ENCODE assay signal across 16 cellular contexts in genomic region chr9:4764033-4764432, GRCh38. TPM values are rescaled to one million over a fixed set of nuclear protein-coding genes. Genes with fewer than 3 reads are reported as not detected.
DNase-seq lines count a peak whose midpoint lies in the region; ATAC-seq, FAIRE-seq and TF ChIP-seq lines count a peak whose summit lies in the region.
"Had no signal": no experiment of that assay in that cellular context is flagged by ENCODE, and none has a peak within 500 bp of the region (broad histone marks: within the 10 kb centered on the region; RNA-seq: fewer than 3 reads in every experiment).

No MANE protein-coding gene starts in this region.

- ATAC-seq in HepG2 (no peak), right lobe of liver (no peak)

- no peak overlapping the region for H3K27ac ChIP-seq in HepG2 (ENCODE audit: extremely low read length, insufficient read depth, low read length)
- no peak overlapping the region for H3K27ac ChIP-seq in right lobe of liver
- H3K27ac ChIP-seq in spleen, result peak overlapping the region in 5 of 8 donors; percentile 80 to 94 (median 89)
- H3K27ac ChIP-seq in GM23248, result no peak overlapping the region
- H3K27ac ChIP-seq: 22Rv1, BLaER1 had no signal

- H3K4me3 Mint-ChIP-seq in dendritic cell treated with granulocyte-macrophage colony-stimulating factor and Interleukin-4, amounts not matched to agents 40 ng/mL and 50 ng/mL, for 4 days, result no peak overlapping the region
- H3K4me3 Mint-ChIP-seq: CD4-positive, alpha-beta memory T cell had no signal

- no peak overlapping the region for H3K4me3 ChIP-seq in HepG2 (replicated peaks in 1 of 3; ENCODE audit: insufficient read depth in 1 of 3, low read depth in 2 of 3, low read length in 3 of 3)
- no peak overlapping the region for H3K4me3 ChIP-seq in right lobe of liver
- H3K4me3 ChIP-seq in spleen, result no peak overlapping the region
- no peak overlapping the region for H3K4me3 ChIP-seq in GM23248
- H3K4me3 ChIP-seq: A549, BLaER1, HAP-1 had no signal

- CTCF ChIA-PET in HepG2 (lab: Yijun Ruan, JAX; ENCODE audit: low intra/inter-chr PET ratio, low total read pairs), result interaction anchor here (2.8 to 5.4 kb wide), 2 partner anchors 160 to 224 kb away, joined by 24 to 59 read pairs; no protein-coding TSS in a partner anchor

- no peak for TF ChIP-seq EP300 in HepG2 (IDR thresholded peaks at IDR 0.05; ENCODE audit: low read depth in 2 of 2, low read length in 2 of 2)
- TF ChIP-seq EP300 in HepG2 (CRISPR knock-in tag; IDR thresholded peaks at IDR 0.05; ENCODE audit: borderline replicate concordance), result no peak

- no peak overlapping the region for H3K9ac ChIP-seq in HepG2 (ENCODE audit: insufficient read depth, low read depth, low read length)
- H3K9ac ChIP-seq in GM23248, result no peak overlapping the region
- H3K9ac ChIP-seq: BLaER1 had no signal

- TF ChIP-seq CTCF in HepG2 (CRISPR knock-in tag; IDR thresholded peaks at IDR 0.05) (no peak), right lobe of liver (IDR thresholded peaks at IDR 0.05) (no peak), spleen (IDR thresholded peaks at IDR 0.05 in 8 of 11, conservative IDR thresholded peaks at IDR 0.05 in 3 of 11) (no peak)

- H3K27me3 Mint-ChIP-seq in dendritic cell treated with granulocyte-macrophage colony-stimulating factor and Interleukin-4, amounts not matched to agents 40 ng/mL and 50 ng/mL, for 4 days, result peaks cover 7% of the 10 kb centered on the region

- TF ChIP-seq RAD21 in HepG2 (CRISPR knock-in tag; IDR thresholded peaks at IDR 0.05), result no peak

- H2AFZ ChIP-seq in HepG2 (ENCODE audit: low read length) (no peak overlapping the region), GM23248 (no peak overlapping the region)

- H3K4me1 ChIP-seq in HepG2 (ENCODE audit: insufficient read depth, low read length) (peaks cover 23% of the 10 kb centered on the region), right lobe of liver (peaks cover 0 to 3% (median 0%) of the 10 kb centered on the region in 4 donors), spleen (peaks cover 7 to 50% (median 34%) of the 10 kb centered on the region in 6 donors), GM23248 (ENCODE audit: insufficient read depth) (peaks cover 3% of the 10 kb centered on the region; the same call in 1 of the 2 replicates)

- TF ChIP-seq POLR2A in HepG2 (IDR thresholded peaks at IDR 0.05; ENCODE audit: insufficient read depth in 1 of 2, low read depth in 2 of 2, low read length in 2 of 2), result no peak
- no peak for TF ChIP-seq POLR2A in right lobe of liver (IDR thresholded peaks at IDR 0.05)
- TF ChIP-seq POLR2A in spleen (IDR thresholded peaks at IDR 0.05), result no peak

- no peaks in the 10 kb centered on the region for H3K9me3 ChIP-seq in HepG2 (ENCODE audit: low read length)
- no peaks in the 10 kb centered on the region for H3K9me3 ChIP-seq in right lobe of liver
- no peaks in the 10 kb centered on the region for H3K9me3 ChIP-seq in spleen
- no peaks in the 10 kb centered on the region for H3K9me3 ChIP-seq in GM23248 (ENCODE audit: low read depth)
- H3K9me3 ChIP-seq: A549, BLaER1, HAP-1 had no signal

- H3K9me2 ChIP-seq in GM23248 (ENCODE audit: insufficient read depth), result no peaks in the 10 kb centered on the region

- no peaks in the 10 kb centered on the region for H3F3A ChIP-seq in GM23248 (ENCODE audit: insufficient read depth)

- WGBS in HepG2 (ENCODE audit: low lambda C conversion rate), result 69% methylated on average over 3 of the region's 3 CpGs
- 73% methylated on average over 3 of the region's 3 CpGs for WGBS in right lobe of liver (ENCODE audit: insufficient coverage, low coverage, low lambda C conversion rate, missing lambda C conversion rate)
- WGBS in spleen, 5 donors, result 62 to 90% (median 78%) methylated on average over 3 of the region's 3 CpGs
- WGBS in GM23248 (ENCODE audit: low coverage in 1 of 2, low lambda C conversion rate in 2 of 2, missing lambda C conversion rate in 2 of 2), 2 experiments, result 58 to 63% methylated on average over 3 of the region's 3 CpGs

- intact Hi-C loops in HepG2 (cut with micrococcal nuclease; ENCODE audit: unreplicated experiment) (loop anchor here (5.0 kb wide), 3 partner anchors 162 to 673 kb away; partner anchors contain the start of gene PLGRKT), right lobe of liver (cut with DNase I) (no loop called here), spleen (cut with DNase I; ENCODE audit: low total_unique reads) (loop anchor here (5.0 to 10.0 kb wide), 4 partner anchors 33 to 841 kb away; partner anchors contain the start of gene JAK2)
- intact Hi-C loops in dendritic cell treated with granulocyte-macrophage colony-stimulating factor and Interleukin-4, amounts not matched to agents 40 ng/mL and 50 ng/mL, for 4 days (cut with micrococcal nuclease), result loop anchor here (5.0 to 10.0 kb wide), 2 partner anchors 681 to 838 kb away; no protein-coding TSS in a partner anchor

- in situ Hi-C loops in HepG2 (cut with HindIII; ENCODE audit: extremely low pct_ligation_motif_present, low pct_unique_long_range_greater_than_20kb) (loop anchor here (10.0 to 25.0 kb wide), 3 partner anchors 161 to 823 kb away; partner anchors contain the start of gene PLGRKT), GM23248 (cut with MboI) (loop anchor here (10.0 kb wide), 2 partner anchors 231 to 831 kb away; no protein-coding TSS in a partner anchor)

- DNase-seq in HepG2 (ENCODE audit: low spot score) (no peak), right lobe of liver (no peak), spleen (no peak), GM23248 (no peak), AML-193 (lab: John Stamatoyannopoulos, UW) (no peak)
- DNase-seq in activated CD4-positive, CD25-positive, alpha-beta regulatory T cell treated with anti-CD3 and anti-CD28 coated beads, Interleukin-2, amount 50 U/mL, for 72 hours, result no peak
- DNase-seq: CD4-positive, alpha-beta memory T cell; DMS153; DMS79; GDM1; IMR-90 had no signal

- H3K36me3 Mint-ChIP-seq in dendritic cell treated with granulocyte-macrophage colony-stimulating factor and Interleukin-4, amounts not matched to agents 40 ng/mL and 50 ng/mL, for 4 days (ENCODE audit: low read depth), result no peaks in the 10 kb centered on the region
- H3K36me3 Mint-ChIP-seq: CD4-positive, alpha-beta memory T cell had no signal

- no peak for FAIRE-seq in HepG2 (lab: Jason Lieb, UNC)
- FAIRE-seq: A549 had no signal

- no peaks in the 10 kb centered on the region; a peak in 1 of 5 replicates for H3K27me3 ChIP-seq in HepG2 (ENCODE audit: control insufficient read depth in 1 of 2, insufficient read depth in 2 of 2, low read length in 2 of 2)
- H3K27me3 ChIP-seq in right lobe of liver, result no peaks in the 10 kb centered on the region
- no peaks in the 10 kb centered on the region for H3K27me3 ChIP-seq in spleen (replicated peaks in 1 of 7)
- H3K27me3 ChIP-seq in GM23248 (replicated peaks; ENCODE audit: insufficient read depth), result no peaks in the 10 kb centered on the region; the same call in 1 of the 2 replicates
- H3K27me3 ChIP-seq: BLaER1 had no signal

- peaks cover 52% of the 10 kb centered on the region for H3K4me1 Mint-ChIP-seq in dendritic cell treated with granulocyte-macrophage colony-stimulating factor and Interleukin-4, amounts not matched to agents 40 ng/mL and 50 ng/mL, for 4 days (ENCODE audit: low read depth)

- H4K20me1 ChIP-seq in HepG2 (ENCODE audit: insufficient read depth, low read length) (no peaks in the 10 kb centered on the region), GM23248 (ENCODE audit: insufficient read depth) (no peaks in the 10 kb centered on the region)
- H4K20me1 ChIP-seq: BLaER1 had no signal

- H3K4me2 ChIP-seq in HepG2 (ENCODE audit: low read depth, low read length), result no peak overlapping the region
- H3K4me2 ChIP-seq in GM23248 (ENCODE audit: unreplicated experiment), result no peak overlapping the region
- H3K4me2 ChIP-seq: A549 had no signal

- POLR2A ChIA-PET in HepG2 (lab: Yijun Ruan, JAX), result interaction anchor here (1.3 kb wide), 1 partner anchor 225 kb away, joined by 3 read pairs; no protein-coding TSS in a partner anchor

- peak overlapping the region; percentile 39 for H3K27ac Mint-ChIP-seq in dendritic cell treated with granulocyte-macrophage colony-stimulating factor and Interleukin-4, amounts not matched to agents 40 ng/mL and 50 ng/mL, for 4 days

- H3K36me3 ChIP-seq in HepG2 (replicated peaks in 1 of 2; ENCODE audit: control insufficient read depth in 1 of 2, insufficient read depth in 2 of 2, low read length in 2 of 2), result no peaks in the 10 kb centered on the region
- no peaks in the 10 kb centered on the region for H3K36me3 ChIP-seq in right lobe of liver
- H3K36me3 ChIP-seq in spleen, result no peaks in the 10 kb centered on the region
- no peaks in the 10 kb centered on the region for H3K36me3 ChIP-seq in GM23248 (ENCODE audit: low read depth)
- H3K36me3 ChIP-seq: BLaER1, HAP-1 had no signal

- no peaks in the 10 kb centered on the region for H3K79me2 ChIP-seq in HepG2 (ENCODE audit: insufficient read depth, low read length)
- no peaks in the 10 kb centered on the region for H3K79me2 ChIP-seq in GM23248 (ENCODE audit: insufficient read depth)

- no peaks in the 10 kb centered on the region for H3K9me3 Mint-ChIP-seq in dendritic cell treated with granulocyte-macrophage colony-stimulating factor and Interleukin-4, amounts not matched to agents 40 ng/mL and 50 ng/mL, for 4 days

- BruUV-seq in HepG2 (replicated peaks; lab: Mats Ljungman, UMichigan), result no TSS peak

RNA-seq across cellular contexts. Expression of gene AK3, which starts 23.0 kb away (rescaled TPM):
- total RNA-seq in HepG2 (2016; rRNA removed; fragmentation: Illumina TruSeq; extraction: Trizol) (109 and 153 TPM in 2 replicates), right lobe of liver (100 to 1,000 TPM in 3 of 6 experiments, 10 to 100 TPM in 3; 72.4 to 131 (median 99.5) TPM), spleen (10 to 100 TPM; 28.1 to 65.3 (median 51.3) TPM)
- total RNA-seq in HepG2 (2016; cell fraction: cytosol; rRNA removed; fragmentation: Illumina TruSeq; extraction: Trizol; ENCODE audit: low read depth), result 16.7 and 23.9 TPM in 2 replicates
- total RNA-seq in HepG2 (2016; cell fraction: insoluble cytoplasmic fraction; rRNA removed; fragmentation: Illumina TruSeq; extraction: Trizol), result 110 and 144 TPM in 2 replicates
- total RNA-seq in HepG2 (2016; cell fraction: membrane; rRNA removed; fragmentation: Illumina TruSeq; extraction: Trizol), result 101 and 104 TPM in 2 replicates
- total RNA-seq in HepG2 (2016; cell fraction: nucleus; rRNA removed; fragmentation: Illumina TruSeq; extraction: Trizol), result 61.8 and 62.9 TPM in 2 replicates
- polyA plus RNA-seq in HepG2 (2011; rRNA removed) (65.1 and 76.8 TPM in 2 replicates), spleen (10 to 100 TPM; 21.3 to 34.3 (median 25.9) TPM), GM23248 (2016; fragmentation: Nextera tagmentation; extraction: Ambion mirVana) (80.4 and 83.2 TPM in 2 replicates)
- 36.3 and 48.4 TPM in 2 replicates for polyA plus RNA-seq in HepG2 (2011; cell fraction: cytosol; rRNA removed)
- polyA plus RNA-seq in HepG2 (2011; cell fraction: nucleus; rRNA removed), result 25.4 and 34.0 TPM in 2 replicates
- 69.0 and 81.6 TPM in 2 replicates for polyA plus RNA-seq in HepG2 (2012)
- polyA plus RNA-seq in HepG2 (2016; cell fraction: cytosol; fragmentation: Illumina TruSeq; extraction: Trizol; ENCODE audit: low read depth), result 22.4 and 31.8 TPM in 2 replicates
- 189 TPM in 2 replicates for polyA plus RNA-seq in HepG2 (2016; cell fraction: insoluble cytoplasmic fraction; fragmentation: Illumina TruSeq; extraction: Trizol; ENCODE audit: low read depth)
- polyA plus RNA-seq in HepG2 (2016; cell fraction: membrane; fragmentation: Illumina TruSeq; extraction: Trizol; ENCODE audit: low read depth), result 89.4 and 100 TPM in 2 replicates
- polyA plus RNA-seq in HepG2 (2016; cell fraction: nucleus; fragmentation: Illumina TruSeq; extraction: Trizol; ENCODE audit: insufficient read depth, low read depth), result 119 and 121 TPM in 2 replicates
- polyA minus RNA-seq in HepG2 (2011; rRNA and poly(A)+ RNA removed; ENCODE audit: low replicate concordance), result 14.9 and 54.2 TPM in 2 replicates
- polyA minus RNA-seq in HepG2 (2011; cell fraction: cytosol; rRNA and poly(A)+ RNA removed), result 85.6 and 86.5 TPM in 2 replicates
- 61.7 and 75.2 TPM in 2 replicates for polyA minus RNA-seq in HepG2 (2011; cell fraction: nucleus; rRNA and poly(A)+ RNA removed)
- 58.4 and 62.8 TPM in 2 replicates for total RNA-seq in GM23248 (2014; rRNA removed; shearing (Covaris generic))

RNA-seq across cellular contexts. Expression of gene RCL1, which starts 28.7 kb away (rescaled TPM):
- total RNA-seq in HepG2 (2016; rRNA removed; fragmentation: Illumina TruSeq; extraction: Trizol) (31.6 and 33.9 TPM in 2 replicates), right lobe of liver (100 to 1,000 TPM in 1 of 6 experiments, 10 to 100 TPM in 5; 20.2 to 108 (median 63.4) TPM), spleen (10 to 100 TPM; 16.8 to 29.4 (median 23.3) TPM)
- 47.2 and 49.8 TPM in 2 replicates for total RNA-seq in HepG2 (2016; cell fraction: cytosol; rRNA removed; fragmentation: Illumina TruSeq; extraction: Trizol; ENCODE audit: low read depth)
- total RNA-seq in HepG2 (2016; cell fraction: insoluble cytoplasmic fraction; rRNA removed; fragmentation: Illumina TruSeq; extraction: Trizol), result 32.4 and 35.1 TPM in 2 replicates
- 31.7 and 32.8 TPM in 2 replicates for total RNA-seq in HepG2 (2016; cell fraction: membrane; rRNA removed; fragmentation: Illumina TruSeq; extraction: Trizol)
- total RNA-seq in HepG2 (2016; cell fraction: nucleus; rRNA removed; fragmentation: Illumina TruSeq; extraction: Trizol), result 28.3 and 32.7 TPM in 2 replicates
- polyA plus RNA-seq in HepG2 (2011; rRNA removed) (22.3 and 25.9 TPM in 2 replicates), spleen (10 to 100 TPM; 11.8 to 15.3 (median 12.2) TPM), GM23248 (2016; fragmentation: Nextera tagmentation; extraction: Ambion mirVana) (6.9 and 7.7 TPM in 2 replicates)
- 16.4 and 27.5 TPM in 2 replicates for polyA plus RNA-seq in HepG2 (2011; cell fraction: cytosol; rRNA removed)
- 21.0 and 22.1 TPM in 2 replicates for polyA plus RNA-seq in HepG2 (2011; cell fraction: nucleus; rRNA removed)
- polyA plus RNA-seq in HepG2 (2012), result 18.3 and 18.7 TPM in 2 replicates
- 3.6 and 6.7 TPM in 2 replicates for polyA plus RNA-seq in HepG2 (2016; cell fraction: cytosol; fragmentation: Illumina TruSeq; extraction: Trizol; ENCODE audit: low read depth)
- 32.9 and 39.4 TPM in 2 replicates for polyA plus RNA-seq in HepG2 (2016; cell fraction: insoluble cytoplasmic fraction; fragmentation: Illumina TruSeq; extraction: Trizol; ENCODE audit: low read depth)
- 8.3 and 8.4 TPM in 2 replicates for polyA plus RNA-seq in HepG2 (2016; cell fraction: membrane; fragmentation: Illumina TruSeq; extraction: Trizol; ENCODE audit: low read depth)
- polyA plus RNA-seq in HepG2 (2016; cell fraction: nucleus; fragmentation: Illumina TruSeq; extraction: Trizol; ENCODE audit: insufficient read depth, low read depth), result 33.7 and 36.4 TPM in 2 replicates
- polyA minus RNA-seq in HepG2 (2011; rRNA and poly(A)+ RNA removed; ENCODE audit: low replicate concordance), result 32.3 and 35.4 TPM in 2 replicates
- 11.1 and 16.9 TPM in 2 replicates for polyA minus RNA-seq in HepG2 (2011; cell fraction: cytosol; rRNA and poly(A)+ RNA removed)
- 66.7 and 69.2 TPM in 2 replicates for polyA minus RNA-seq in HepG2 (2011; cell fraction: nucleus; rRNA and poly(A)+ RNA removed)
- total RNA-seq in GM23248 (2014; rRNA removed; shearing (Covaris generic)), result 4.0 and 7.8 TPM in 2 replicates

Comparison
In these comparisons a context has a peak if more than half of its experiments do, and no peak if none do; other contexts are left out.
1. intact Hi-C loops: an anchor here in HepG2 (5.0 kb wide), dendritic cell treated with granulocyte-macrophage colony-stimulating factor and Interleukin-4, amounts not matched to agents 40 ng/mL and 50 ng/mL, for 4 days (5.0 to 10.0 kb wide) and spleen (5.0 to 10.0 kb wide); none called in right lobe of liver.
2. H3K27ac ChIP-seq: peak in spleen (5 of 8); none in HepG2 (single experiment), right lobe of liver (0 of 3) and GM23248 (single experiment).